In genomic region chr10:92328999-92329398, GRCh38 we compare ENCODE assay signal across 1 cellular context.
TF ChIP-seq lines count a peak whose summit lies in the region.

No MANE protein-coding gene starts in this region.

TF ChIP-seq in A549, 52 proteins besides CTCF, POLR2A, EP300 and RAD21:
- TF ChIP-seq NFE2L2 (conservative IDR thresholded peaks at IDR 0.05; ENCODE audit: low read length) (0 out of 2 replicates have a peak, but pooled peaks have one; percentile 6), CEBPB (IDR thresholded peaks at IDR 0.05) (0 out of 4 replicates have a peak, but pooled peaks of 1 of the 2 experiments have one; percentile 10), MAFK (IDR thresholded peaks at IDR 0.05; ENCODE audit: partially characterized antibody) (peak; percentile 56)
- TF ChIP-seq, protein P1, sequence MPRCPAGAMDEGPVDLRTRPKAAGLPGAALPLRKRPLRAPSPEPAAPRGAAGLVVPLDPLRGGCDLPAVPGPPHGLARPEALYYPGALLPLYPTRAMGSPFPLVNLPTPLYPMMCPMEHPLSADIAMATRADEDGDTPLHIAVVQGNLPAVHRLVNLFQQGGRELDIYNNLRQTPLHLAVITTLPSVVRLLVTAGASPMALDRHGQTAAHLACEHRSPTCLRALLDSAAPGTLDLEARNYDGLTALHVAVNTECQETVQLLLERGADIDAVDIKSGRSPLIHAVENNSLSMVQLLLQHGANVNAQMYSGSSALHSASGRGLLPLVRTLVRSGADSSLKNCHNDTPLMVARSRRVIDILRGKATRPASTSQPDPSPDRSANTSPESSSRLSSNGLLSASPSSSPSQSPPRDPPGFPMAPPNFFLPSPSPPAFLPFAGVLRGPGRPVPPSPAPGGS (IDR thresholded peaks at IDR 0.05), result no peak
